9 cellular contexts compared by ENCODE assay signal in the genomic region with DNA sequence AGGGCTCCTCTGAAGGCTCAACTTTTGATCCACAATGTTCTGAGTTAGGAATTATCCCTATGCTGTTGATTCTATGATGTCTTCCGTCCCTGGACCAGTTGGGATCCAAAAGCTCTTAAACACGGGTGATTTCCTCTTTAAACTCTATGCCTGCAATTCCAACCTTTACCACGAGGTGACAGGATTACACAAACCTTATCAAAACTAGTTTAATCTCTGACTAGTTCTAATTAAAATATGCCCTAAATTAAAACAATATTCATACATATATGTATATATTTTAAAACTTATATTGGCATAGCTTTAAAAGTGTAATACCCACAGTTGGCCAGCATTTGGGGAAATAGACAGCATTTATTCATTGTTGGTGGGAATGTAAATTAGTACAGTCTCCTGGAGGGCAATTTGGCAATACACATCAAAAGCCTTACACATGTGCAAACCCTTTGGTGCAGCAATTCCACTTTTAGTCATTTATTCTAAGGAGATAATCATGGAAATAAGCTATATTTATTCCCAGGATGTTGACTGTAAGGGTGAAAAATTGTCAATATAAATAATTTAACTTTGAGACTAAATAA. TPM values are rescaled to one million over a fixed set of nuclear protein-coding genes. Genes with fewer than 3 reads are reported as not detected.
A peak's percentile ranks its signal among the peaks of the same experiment; 100 is the strongest.
DNase-seq lines count a peak whose midpoint lies in the region; ATAC-seq and TF ChIP-seq lines count a peak whose summit lies in the region.
"Had no signal": no experiment of that assay in that cellular context is flagged by ENCODE, and none has a peak within 500 bp of the region (broad histone marks: within the 10 kb centered on the region; RNA-seq: fewer than 3 reads in every experiment).

No MANE protein-coding gene starts in this region.

- no peaks in the 10 kb centered on the region for H3K79me2 ChIP-seq in KMS-11 (ENCODE audit: insufficient read depth, low read depth)

- H3K9ac ChIP-seq in KMS-11: no peak overlapping the region

- in situ Hi-C loops in astrocyte of the cerebellum (cut with HindIII; ENCODE audit: low sequenced_read_pairs): loop anchor here (25.0 kb wide), 1 partner anchor 303 kb away; a partner anchor contains a TSS

- no peaks in the 10 kb centered on the region for H3K9me3 ChIP-seq in right lobe of liver

- H3K4me3 ChIP-seq in KMS-11 (IDR thresholded peaks at IDR 0.05; ENCODE audit: insufficient read depth, low read depth, low read length) (no peak overlapping the region), astrocyte of the cerebellum (ENCODE audit: low read depth, low read length) (no peak overlapping the region), right lobe of liver (no peak overlapping the region)

- H3K27me3 Mint-ChIP-seq in activated T-helper 1 cell treated with anti-CD3 and anti-CD28 coated beads, Interleukin-12 subunit alpha, Interleukin-12 subunit beta, Interleukin-2, Interleukin-4 antibody, amounts not matched to agents 30 ng/mL and 10 ng/mL and 1 ng/mL, durations not matched to agents 14 hours and 24 hours and 36 hours (ENCODE audit: insufficient read depth): peaks cover 7% of the 10 kb centered on the region

- intact Hi-C loops in right lobe of liver (cut with DNase I): no loop called here
- intact Hi-C loops in activated T-helper 1 cell treated with anti-CD3 and anti-CD28 coated beads, Interleukin-12 subunit alpha, Interleukin-12 subunit beta, Interleukin-2, Interleukin-4 antibody, amounts not matched to agents 30 ng/mL and 10 ng/mL and 1 ng/mL, durations not matched to agents 14 hours and 24 hours and 36 hours (cut with micrococcal nuclease): no loop called here

- no peak overlapping the region for H3K4me2 ChIP-seq in KMS-11

- no peaks in the 10 kb centered on the region for H3K4me1 ChIP-seq in KMS-11 (ENCODE audit: low read depth, poor library complexity, severe bottlenecking)
- peaks cover 0 to 6% (median 0%) of the 10 kb centered on the region in 4 donors for H3K4me1 ChIP-seq in right lobe of liver

- peaks cover 7% of the 10 kb centered on the region; the same call in 1 of the 2 replicates for H3K27me3 ChIP-seq in KMS-11 (ENCODE audit: insufficient read depth, low read depth)
- H3K27me3 ChIP-seq in right lobe of liver: no peaks in the 10 kb centered on the region

- H3K4me1 Mint-ChIP-seq in activated T-helper 1 cell treated with anti-CD3 and anti-CD28 coated beads, Interleukin-12 subunit alpha, Interleukin-12 subunit beta, Interleukin-2, Interleukin-4 antibody, amounts not matched to agents 30 ng/mL and 10 ng/mL and 1 ng/mL, durations not matched to agents 14 hours and 24 hours and 36 hours (ENCODE audit: low read depth): peaks cover 5% of the 10 kb centered on the region

- no peak overlapping the region for H3K4me3 Mint-ChIP-seq in activated T-helper 1 cell treated with anti-CD3 and anti-CD28 coated beads, Interleukin-12 subunit alpha, Interleukin-12 subunit beta, Interleukin-2, Interleukin-4 antibody, amounts not matched to agents 30 ng/mL and 10 ng/mL and 1 ng/mL, durations not matched to agents 14 hours and 24 hours and 36 hours
- H3K4me3 Mint-ChIP-seq: activated T-cell treated with anti-CD3 and anti-CD28 coated beads, Interleukin-2, amount 50 U/mL, for 4 hours had no signal

- 43% methylated on average over 3 of the region's 3 CpGs for WGBS in right lobe of liver (ENCODE audit: insufficient coverage, low coverage, low lambda C conversion rate, missing lambda C conversion rate)

- H3K27ac Mint-ChIP-seq in activated T-helper 1 cell treated with anti-CD3 and anti-CD28 coated beads, Interleukin-12 subunit alpha, Interleukin-12 subunit beta, Interleukin-2, Interleukin-4 antibody, amounts not matched to agents 30 ng/mL and 10 ng/mL and 1 ng/mL, durations not matched to agents 14 hours and 24 hours and 36 hours: no peak overlapping the region

- H3K36me3 ChIP-seq in KMS-11 (ENCODE audit: insufficient read depth): no peaks in the 10 kb centered on the region
- no peaks in the 10 kb centered on the region for H3K36me3 ChIP-seq in right lobe of liver

- no peaks in the 10 kb centered on the region for H3K36me3 Mint-ChIP-seq in activated T-helper 1 cell treated with anti-CD3 and anti-CD28 coated beads, Interleukin-12 subunit alpha, Interleukin-12 subunit beta, Interleukin-2, Interleukin-4 antibody, amounts not matched to agents 30 ng/mL and 10 ng/mL and 1 ng/mL, durations not matched to agents 14 hours and 24 hours and 36 hours (ENCODE audit: low read depth)

- H3K9me3 Mint-ChIP-seq in activated T-helper 1 cell treated with anti-CD3 and anti-CD28 coated beads, Interleukin-12 subunit alpha, Interleukin-12 subunit beta, Interleukin-2, Interleukin-4 antibody, amounts not matched to agents 30 ng/mL and 10 ng/mL and 1 ng/mL, durations not matched to agents 14 hours and 24 hours and 36 hours: peaks cover 11% of the 10 kb centered on the region

- H3K27ac ChIP-seq in KMS-11: no peak overlapping the region
- H3K27ac ChIP-seq in right lobe of liver: peak overlapping the region in 1 of 3 donors; percentile 25

- H4K20me1 ChIP-seq in KMS-11 (ENCODE audit: insufficient read depth): no peaks in the 10 kb centered on the region

- no peak for TF ChIP-seq POLR2A in right lobe of liver (IDR thresholded peaks at IDR 0.05)

- ATAC-seq in right lobe of liver (no peak), GM19023 (IDR thresholded peaks at IDR 0.05; ENCODE audit: unreplicated experiment) (no peak), GM18511 (IDR thresholded peaks at IDR 0.05; ENCODE audit: unreplicated experiment) (no peak)
- ATAC-seq: activated T-cell treated with anti-CD3 and anti-CD28 coated beads, Interleukin-2, amount 50 U/mL, for 4 hours had no signal

- H2AFZ ChIP-seq in KMS-11 (ENCODE audit: low read depth): no peak overlapping the region

- DNase-seq in CD1c-positive myeloid dendritic cell (ENCODE audit: extremely low spot score) (peak; percentile 71), astrocyte of the cerebellum (ENCODE audit: low read depth) (no peak), right lobe of liver (no peak), NCI-H2081 (lab: John Stamatoyannopoulos, UW) (no peak)
- no peak for DNase-seq in activated T-helper 1 cell treated with anti-CD3 and anti-CD28 coated beads, Interleukin-12 subunit alpha, Interleukin-12 subunit beta, Interleukin-2, Interleukin-4 antibody, amounts not matched to agents 30 ng/mL and 10 ng/mL and 1 ng/mL, durations not matched to agents 14 hours and 24 hours and 36 hours (ENCODE audit: low spot score)
- DNase-seq: activated T-cell treated with anti-CD3 and anti-CD28 coated beads, Interleukin-2, amount 50 U/mL, for 4 hours had no signal

- TF ChIP-seq CTCF in KMS-11 (conservative IDR thresholded peaks at IDR 0.05; ENCODE audit: low read depth, low read length): peak; percentile 66
- TF ChIP-seq CTCF in astrocyte of the cerebellum (IDR thresholded peaks at IDR 0.05; ENCODE audit: low read depth, low read length, missing control alignments): peak; percentile 44
- TF ChIP-seq CTCF in right lobe of liver (IDR thresholded peaks at IDR 0.05): peak; percentile 65 to 76 (median 72)

RNA-seq across cellular contexts. Expression of a gene that starts 51.6 kb away (rescaled TPM):
- total RNA-seq in right lobe of liver: 100 to 1,000 TPM in 3 of 6 experiments, 10 to 100 TPM in 3; 64.3 to 133 (median 85.8) TPM
- 84.4 and 86.7 TPM in 2 replicates for total RNA-seq in activated T-helper 1 cell treated with anti-CD3 and anti-CD28 coated beads, Interleukin-12 subunit alpha, Interleukin-12 subunit beta, Interleukin-2, Interleukin-4 antibody, amounts not matched to agents 30 ng/mL and 10 ng/mL and 1 ng/mL, durations not matched to agents 14 hours and 24 hours and 36 hours
